Comparison of ENCODE assay signal across 13 cellular contexts in the genomic region with DNA sequence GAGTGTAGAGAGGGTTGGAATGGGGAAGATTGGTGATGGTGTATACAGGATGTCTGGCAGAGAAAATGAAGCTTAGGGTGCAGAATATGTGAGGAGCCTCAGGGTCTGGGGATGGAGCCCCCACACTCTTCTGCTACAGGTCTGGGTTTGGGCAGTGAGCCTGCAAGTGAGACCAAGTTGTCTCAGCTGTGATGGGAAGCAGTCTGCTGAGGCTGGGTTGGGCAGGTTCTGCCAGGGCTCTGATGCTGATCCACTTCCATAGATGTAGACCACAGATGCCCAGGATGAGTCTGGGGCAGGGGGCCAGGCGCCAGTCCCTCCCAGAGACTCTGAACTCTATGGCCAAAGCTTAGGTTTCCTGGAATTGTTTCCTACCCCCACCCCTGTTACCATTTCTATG.
DNase-seq lines count a peak whose midpoint lies in the region; ATAC-seq and FAIRE-seq lines count a peak whose summit lies in the region.
"Had no signal": no experiment of that assay in that cellular context is flagged by ENCODE, and none has a peak within 500 bp of the region (broad histone marks: within the 10 kb centered on the region; RNA-seq: fewer than 3 reads in every experiment).

No MANE protein-coding gene starts in this region.

- peak; percentile 11 for DNase-seq in activated CD8-positive, alpha-beta memory T cell treated with anti-CD3 and anti-CD28 coated beads, Interleukin-2, amount 10 ng/mL, durations not matched to agents 7 days and 5 days
- no peak for DNase-seq in activated CD8-positive, alpha-beta memory T cell treated with anti-CD3 and anti-CD28 coated beads, Interleukin-2, amount 50 U/mL, for 4 hours
- DNase-seq in ecto neural progenitor cell (ENCODE audit: low spot score) (peak; percentile 15), mesenteric fat pad (ENCODE audit: low spot score) (peak; percentile 47), ureter (ENCODE audit: low spot score) (peak; percentile 31), RKO (ENCODE audit: low spot score) (no peak), HT-29 (ENCODE audit: low spot score) (no peak), GM19239 (ENCODE audit: insufficient read length, low spot score) (no peak)
- DNase-seq: 8988T; ACHN; Calu3; CD4-positive, CD25-positive, alpha-beta regulatory T cell; DMS 273 treated with DMSO at 0.1 percent for 48 hours had no signal

- H3K9me3 Mint-ChIP-seq in activated CD8-positive, alpha-beta memory T cell treated with anti-CD3 and anti-CD28 coated beads, Interleukin-2, amount 10 ng/mL, durations not matched to agents 7 days and 5 days (ENCODE audit: low read depth) = no peaks in the 10 kb centered on the region
- H3K9me3 Mint-ChIP-seq: CD4-positive, CD25-positive, alpha-beta regulatory T cell had no signal

- no peaks in the 10 kb centered on the region for H3K36me3 Mint-ChIP-seq in activated CD8-positive, alpha-beta memory T cell treated with anti-CD3 and anti-CD28 coated beads, Interleukin-2, amount 10 ng/mL, durations not matched to agents 7 days and 5 days
- H3K36me3 Mint-ChIP-seq: CD4-positive, CD25-positive, alpha-beta regulatory T cell had no signal

- CTCF ChIA-PET in activated CD8-positive, alpha-beta memory T cell treated with anti-CD3 and anti-CD28 coated beads, Interleukin-2, amount 10 ng/mL, durations not matched to agents 7 days and 5 days (lab: Charles Lee) = no interaction called here

- peaks cover 18% of the 10 kb centered on the region for H3K27me3 Mint-ChIP-seq in activated CD8-positive, alpha-beta memory T cell treated with anti-CD3 and anti-CD28 coated beads, Interleukin-2, amount 10 ng/mL, durations not matched to agents 7 days and 5 days
- H3K27me3 Mint-ChIP-seq: CD4-positive, CD25-positive, alpha-beta regulatory T cell had no signal

- H3K4me1 Mint-ChIP-seq in activated CD8-positive, alpha-beta memory T cell treated with anti-CD3 and anti-CD28 coated beads, Interleukin-2, amount 10 ng/mL, durations not matched to agents 7 days and 5 days = no peaks in the 10 kb centered on the region
- H3K4me1 Mint-ChIP-seq: CD4-positive, CD25-positive, alpha-beta regulatory T cell had no signal

- FAIRE-seq in GM19239 (lab: Jason Lieb, UNC) = no peak

- no peak overlapping the region for H3K4me3 Mint-ChIP-seq in activated CD8-positive, alpha-beta memory T cell treated with anti-CD3 and anti-CD28 coated beads, Interleukin-2, amount 10 ng/mL, durations not matched to agents 7 days and 5 days
- H3K4me3 Mint-ChIP-seq: CD4-positive, CD25-positive, alpha-beta regulatory T cell had no signal

- no peak overlapping the region for H3K27ac Mint-ChIP-seq in activated CD8-positive, alpha-beta memory T cell treated with anti-CD3 and anti-CD28 coated beads, Interleukin-2, amount 10 ng/mL, durations not matched to agents 7 days and 5 days
- H3K27ac Mint-ChIP-seq: CD4-positive, CD25-positive, alpha-beta regulatory T cell had no signal

- no peak for ATAC-seq in activated CD8-positive, alpha-beta memory T cell treated with anti-CD3 and anti-CD28 coated beads, Interleukin-2, amount 10 ng/mL, durations not matched to agents 7 days and 5 days

Comparison
In these comparisons a context has a peak if more than half of its experiments do, and no peak if none do; other contexts are left out.
1. DNase-seq: peak in activated CD8-positive, alpha-beta memory T cell treated with anti-CD3 and anti-CD28 coated beads, Interleukin-2, amount 10 ng/mL, durations not matched to agents 7 days and 5 days (single experiment), ecto neural progenitor cell (single experiment), mesenteric fat pad (single experiment) and ureter (single experiment); none in activated CD8-positive, alpha-beta memory T cell treated with anti-CD3 and anti-CD28 coated beads, Interleukin-2, amount 50 U/mL, for 4 hours (single experiment), RKO (single experiment), HT-29 (single experiment) and GM19239 (single experiment).